13 cellular contexts compared by ENCODE assay signal in the genomic region with DNA sequence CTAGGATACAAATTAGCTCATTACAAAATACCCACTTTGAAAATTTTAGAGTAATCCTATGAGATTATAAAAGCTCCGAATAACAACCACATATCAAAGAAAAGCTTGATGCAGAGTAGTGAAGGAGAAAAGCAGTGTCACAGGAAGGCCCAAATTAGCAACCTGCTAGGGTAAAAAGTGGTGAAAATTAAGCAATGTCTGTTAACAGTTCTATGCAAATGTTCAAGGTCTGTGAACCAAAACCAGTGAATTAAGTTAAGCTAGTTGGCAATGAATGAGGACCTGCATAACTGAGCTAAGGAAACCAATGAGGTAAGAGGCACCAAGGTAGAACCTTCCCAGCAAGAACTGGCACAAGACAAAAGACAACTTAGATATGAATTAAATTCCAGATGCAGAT. TPM values are rescaled to one million over a fixed set of nuclear protein-coding genes. Genes with fewer than 3 reads are reported as not detected.
DNase-seq lines count a peak whose midpoint lies in the region; ATAC-seq and TF ChIP-seq lines count a peak whose summit lies in the region.
"Had no signal": no experiment of that assay in that cellular context is flagged by ENCODE, and none has a peak within 500 bp of the region (broad histone marks: within the 10 kb centered on the region; RNA-seq: fewer than 3 reads in every experiment).

No MANE protein-coding gene starts in this region.

- WGBS in neuronal stem cell (ENCODE audit: extremely low coverage in 2 of 2, insufficient read length in 2 of 2, insufficient replicate concordance in 1 of 2), 2 donors = no CpG with 5 or more reads among the region's 1 CpG
- WGBS in right lobe of liver (ENCODE audit: insufficient coverage, low coverage, low lambda C conversion rate, missing lambda C conversion rate) = 75% methylated on average over 1 of the region's 1 CpG

- peaks cover 5% of the 10 kb centered on the region for H3K79me1 ChIP-seq in neuronal stem cell (ENCODE audit: low read depth, low read length)

- H3K9ac ChIP-seq in neuronal stem cell (ENCODE audit: low read depth, low read length, poor library complexity) = no peak overlapping the region

- DNase-seq in NCI-H526 treated with DMSO at 0.1 percent for 48 hours (lab: John Stamatoyannopoulos, UW) (peak; percentile 89), neuronal stem cell (ENCODE audit: low spot score) (no peak), 8988T (no peak), CD1c-positive myeloid dendritic cell (ENCODE audit: extremely low spot score) (no peak), right lobe of liver (no peak), DMS79 treated with DMSO at 0.1 percent for 48 hours (lab: John Stamatoyannopoulos, UW) (no peak)
- DNase-seq: activated CD8-positive, alpha-beta memory T cell treated with anti-CD3 and anti-CD28 coated beads for 24 hours; occipital lobe; PC-3 had no signal

- H3K9me3 ChIP-seq in neuronal stem cell (replicated peaks in 1 of 2; ENCODE audit: control insufficient read depth in 2 of 2, insufficient read depth in 1 of 2, low read depth in 1 of 2, low read length in 2 of 2) (no peaks in the 10 kb centered on the region), right lobe of liver (no peaks in the 10 kb centered on the region)
- H3K9me3 ChIP-seq: heart right ventricle had no signal

- no peak overlapping the region for H2AK5ac ChIP-seq in neuronal stem cell (ENCODE audit: low read depth, low read length)

- H2AFZ ChIP-seq in neuronal stem cell (ENCODE audit: low read length) = peak overlapping the region; percentile 16

- no peak overlapping the region for H3K4me2 ChIP-seq in neuronal stem cell (ENCODE audit: insufficient read depth, low read length, poor library complexity, severe bottlenecking)

- peaks cover 8 to 20% of the 10 kb centered on the region in 2 donors for H3K4me1 ChIP-seq in neuronal stem cell (ENCODE audit: control insufficient read depth in 2 of 2, insufficient read depth in 1 of 2, low read depth in 1 of 2, low read length in 2 of 2)
- H3K4me1 ChIP-seq in right lobe of liver = no peaks in the 10 kb centered on the region

- no peak overlapping the region for H2BK12ac ChIP-seq in neuronal stem cell (ENCODE audit: low read length)

- no peak overlapping the region for H4K8ac ChIP-seq in neuronal stem cell (ENCODE audit: low read depth, low read length)

- no peak overlapping the region for H3K14ac ChIP-seq in neuronal stem cell (ENCODE audit: low read length)

- H3K27me3 ChIP-seq in neuronal stem cell (ENCODE audit: control insufficient read depth in 3 of 3, insufficient read depth in 3 of 3, low read depth in 1 of 3, low read length in 3 of 3) = no peaks in the 10 kb centered on the region
- no peaks in the 10 kb centered on the region for H3K27me3 ChIP-seq in right lobe of liver
- H3K27me3 ChIP-seq: cardiac muscle cell, heart right ventricle had no signal

- H3K4ac ChIP-seq in neuronal stem cell (ENCODE audit: low read length) = no peak overlapping the region

- no peak overlapping the region for H4K91ac ChIP-seq in neuronal stem cell (ENCODE audit: low read depth, low read length, poor library complexity)

- no peak overlapping the region for H3K23ac ChIP-seq in neuronal stem cell (ENCODE audit: low read depth, low read length, poor library complexity)

- TF ChIP-seq POLR2A in right lobe of liver (IDR thresholded peaks at IDR 0.05) = no peak

- H3K27ac ChIP-seq in neuronal stem cell (replicated peaks; ENCODE audit: low read length) = no peak overlapping the region
- H3K27ac ChIP-seq in right lobe of liver = no peak overlapping the region

- no peaks in the 10 kb centered on the region for H3K36me3 ChIP-seq in neuronal stem cell (replicated peaks in 1 of 2; ENCODE audit: control insufficient read depth in 2 of 2, insufficient read depth in 2 of 2, low read length in 2 of 2)
- H3K36me3 ChIP-seq in right lobe of liver = no peaks in the 10 kb centered on the region
- H3K36me3 ChIP-seq: cardiac muscle cell, heart right ventricle had no signal

- no peak overlapping the region for H3K4me3 ChIP-seq in neuronal stem cell (ENCODE audit: low read length in 2 of 2)
- no peak overlapping the region for H3K4me3 ChIP-seq in right lobe of liver
- H3K4me3 ChIP-seq: cardiac muscle cell, heart right ventricle had no signal

- no peak for TF ChIP-seq CTCF in right lobe of liver (IDR thresholded peaks at IDR 0.05)

- ATAC-seq in GM19023 (IDR thresholded peaks at IDR 0.05; ENCODE audit: unreplicated experiment) (peak; percentile 60), HG02798 (IDR thresholded peaks at IDR 0.05; ENCODE audit: poor library complexity, unreplicated experiment) (peak; percentile 77), right lobe of liver (no peak)
- ATAC-seq: PC-3 had no signal

- no peak overlapping the region for H2BK15ac ChIP-seq in neuronal stem cell (ENCODE audit: low read length)

- H3K18ac ChIP-seq in neuronal stem cell (ENCODE audit: low read length) = no peak overlapping the region

- no peak overlapping the region for H2BK5ac ChIP-seq in neuronal stem cell (ENCODE audit: low read length)

- intact Hi-C loops in right lobe of liver (cut with DNase I) = no loop called here

- no peak overlapping the region for H2BK120ac ChIP-seq in neuronal stem cell (ENCODE audit: low read depth, low read length)

RNA-seq across cellular contexts. Expression of a gene that starts 29.6 kb away (rescaled TPM):
- 4.6 TPM for polyA plus RNA-seq in neuronal stem cell (2013, experiment 1 of 2)
- 4.9 TPM for polyA plus RNA-seq in neuronal stem cell (2013, experiment 2 of 2)
- 1 to 10 TPM; 3.4 to 6.8 (median 4.4) TPM for total RNA-seq in right lobe of liver

Comparison
In these comparisons a context has a peak if more than half of its experiments do, and no peak if none do; other contexts are left out.
1. ATAC-seq: peak in GM19023 (single experiment) and HG02798 (single experiment); none in right lobe of liver (0 of 4).